In genomic region chr7:35272234-35272633, GRCh38 we compare ENCODE assay signal across 3 cellular contexts.
A peak's percentile ranks its signal among the peaks of the same experiment; 100 is the strongest.
TF ChIP-seq lines count a peak whose summit lies in the region.

No MANE protein-coding gene starts in this region.

TF ChIP-seq in HepG2, 621 proteins besides CTCF, POLR2A, EP300 and RAD21:
- TF ChIP-seq PCBP2 (optimal IDR thresholded peaks at IDR 0.05; ENCODE audit: low read depth, low read length, poor library complexity, severe bottlenecking) = no peak
- TF ChIP-seq, protein P1, sequence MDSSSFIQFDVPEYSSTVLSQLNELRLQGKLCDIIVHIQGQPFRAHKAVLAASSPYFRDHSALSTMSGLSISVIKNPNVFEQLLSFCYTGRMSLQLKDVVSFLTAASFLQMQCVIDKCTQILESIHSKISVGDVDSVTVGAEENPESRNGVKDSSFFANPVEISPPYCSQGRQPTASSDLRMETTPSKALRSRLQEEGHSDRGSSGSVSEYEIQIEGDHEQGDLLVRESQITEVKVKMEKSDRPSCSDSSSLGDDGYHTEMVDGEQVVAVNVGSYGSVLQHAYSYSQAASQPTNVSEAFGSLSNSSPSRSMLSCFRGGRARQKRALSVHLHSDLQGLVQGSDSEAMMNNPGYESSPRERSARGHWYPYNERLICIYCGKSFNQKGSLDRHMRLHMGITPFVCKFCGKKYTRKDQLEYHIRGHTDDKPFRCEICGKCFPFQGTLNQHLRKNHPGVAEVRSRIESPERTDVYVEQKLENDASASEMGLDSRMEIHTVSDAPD (CRISPR knock-in tag; IDR thresholded peaks at IDR 0.05) = no peak
- TF ChIP-seq TCF7L2 (IDR thresholded peaks at IDR 0.05; ENCODE audit: low read depth, low read length) = no peak
- TF ChIP-seq NFKBIZ (CRISPR knock-in tag; IDR thresholded peaks at IDR 0.05) = no peak
- no peak for TF ChIP-seq GPN1 (CRISPR knock-in tag; IDR thresholded peaks at IDR 0.05; ENCODE audit: borderline replicate concordance)
- peak; percentile 83 to 86 for TF ChIP-seq MAFK (conservative IDR thresholded peaks at IDR 0.05 in 1 of 2, IDR thresholded peaks at IDR 0.05 in 1 of 2; ENCODE audit: low read length in 2 of 2)
- no peak for TF ChIP-seq SNRNP70 (IDR thresholded peaks at IDR 0.05; ENCODE audit: low read depth, low read length)
- TF ChIP-seq MAFF (IDR thresholded peaks at IDR 0.05; ENCODE audit: low read depth, low read length) = peak; percentile 70
- TF ChIP-seq, protein P2, sequence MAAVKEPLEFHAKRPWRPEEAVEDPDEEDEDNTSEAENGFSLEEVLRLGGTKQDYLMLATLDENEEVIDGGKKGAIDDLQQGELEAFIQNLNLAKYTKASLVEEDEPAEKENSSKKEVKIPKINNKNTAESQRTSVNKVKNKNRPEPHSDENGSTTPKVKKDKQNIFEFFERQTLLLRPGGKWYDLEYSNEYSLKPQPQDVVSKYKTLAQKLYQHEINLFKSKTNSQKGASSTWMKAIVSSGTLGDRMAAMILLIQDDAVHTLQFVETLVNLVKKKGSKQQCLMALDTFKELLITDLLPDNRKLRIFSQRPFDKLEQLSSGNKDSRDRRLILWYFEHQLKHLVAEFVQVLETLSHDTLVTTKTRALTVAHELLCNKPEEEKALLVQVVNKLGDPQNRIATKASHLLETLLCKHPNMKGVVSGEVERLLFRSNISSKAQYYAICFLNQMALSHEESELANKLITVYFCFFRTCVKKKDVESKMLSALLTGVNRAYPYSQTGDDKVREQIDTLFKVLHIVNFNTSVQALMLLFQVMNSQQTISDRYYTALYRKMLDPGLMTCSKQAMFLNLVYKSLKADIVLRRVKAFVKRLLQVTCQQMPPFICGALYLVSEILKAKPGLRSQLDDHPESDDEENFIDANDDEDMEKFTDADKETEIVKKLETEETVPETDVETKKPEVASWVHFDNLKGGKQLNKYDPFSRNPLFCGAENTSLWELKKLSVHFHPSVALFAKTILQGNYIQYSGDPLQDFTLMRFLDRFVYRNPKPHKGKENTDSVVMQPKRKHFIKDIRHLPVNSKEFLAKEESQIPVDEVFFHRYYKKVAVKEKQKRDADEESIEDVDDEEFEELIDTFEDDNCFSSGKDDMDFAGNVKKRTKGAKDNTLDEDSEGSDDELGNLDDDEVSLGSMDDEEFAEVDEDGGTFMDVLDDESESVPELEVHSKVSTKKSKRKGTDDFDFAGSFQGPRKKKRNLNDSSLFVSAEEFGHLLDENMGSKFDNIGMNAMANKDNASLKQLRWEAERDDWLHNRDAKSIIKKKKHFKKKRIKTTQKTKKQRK (IDR thresholded peaks at IDR 0.05; ENCODE audit: low read length) = no peak
- TF ChIP-seq SPEN (CRISPR knock-in tag; IDR thresholded peaks at IDR 0.05; ENCODE audit: low read depth) = no peak
TF ChIP-seq in HepG2: peak in this region for 2.

TF ChIP-seq in IMR-90, 13 proteins besides CTCF, POLR2A, EP300 and RAD21:
- TF ChIP-seq MAZ (IDR thresholded peaks at IDR 0.05; ENCODE audit: borderline replicate concordance, low read depth, low read length) = no peak
- TF ChIP-seq, protein P3, sequence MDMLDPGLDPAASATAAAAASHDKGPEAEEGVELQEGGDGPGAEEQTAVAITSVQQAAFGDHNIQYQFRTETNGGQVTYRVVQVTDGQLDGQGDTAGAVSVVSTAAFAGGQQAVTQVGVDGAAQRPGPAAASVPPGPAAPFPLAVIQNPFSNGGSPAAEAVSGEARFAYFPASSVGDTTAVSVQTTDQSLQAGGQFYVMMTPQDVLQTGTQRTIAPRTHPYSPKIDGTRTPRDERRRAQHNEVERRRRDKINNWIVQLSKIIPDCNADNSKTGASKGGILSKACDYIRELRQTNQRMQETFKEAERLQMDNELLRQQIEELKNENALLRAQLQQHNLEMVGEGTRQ (IDR thresholded peaks at IDR 0.05; ENCODE audit: low read depth, low read length) = no peak
- no peak for TF ChIP-seq RFX5 (IDR thresholded peaks at IDR 0.05; ENCODE audit: low read depth, low read length)
- no peak for TF ChIP-seq MXI1 (IDR thresholded peaks at IDR 0.05; ENCODE audit: borderline replicate concordance, low read depth, low read length)
- peak; percentile 71 for TF ChIP-seq MAFK (IDR thresholded peaks at IDR 0.05; ENCODE audit: low read depth, low read length)
TF ChIP-seq in IMR-90: peak in this region for 1.

TF ChIP-seq in H1, 55 proteins besides CTCF, POLR2A, EP300 and RAD21:
- TF ChIP-seq NANOG (IDR thresholded peaks at IDR 0.05; ENCODE audit: insufficient read depth, low read depth, low read length, poor library complexity, severe bottlenecking) (no peak), MAFK (IDR thresholded peaks at IDR 0.05; ENCODE audit: low read depth, low read length) (peak; percentile 2; the same call in 1 of the 2 replicates), CREB1 (IDR thresholded peaks at IDR 0.05) (no peak), SP1 (IDR thresholded peaks at IDR 0.05; ENCODE audit: low read depth, low read length) (no peak), E2F6 (IDR thresholded peaks at IDR 0.05) (no peak)
TF ChIP-seq in H1: peak in this region for 1.
